ENCODE assay signal across 1 cellular context in genomic region chr1:86396503-86396900, GRCh38.
TF ChIP-seq lines count a peak whose summit lies in the region.

No MANE protein-coding gene starts in this region.

TF ChIP-seq in H1, 55 proteins besides CTCF, POLR2A, EP300 and RAD21:
- TF ChIP-seq BCL11A (IDR thresholded peaks at IDR 0.05; ENCODE audit: low read depth in 2 of 2, low read length in 2 of 2) (no peak), TBP (IDR thresholded peaks at IDR 0.05; ENCODE audit: low read depth, low read length) (no peak), BRCA1 (IDR thresholded peaks at IDR 0.05; ENCODE audit: low read depth, low read length) (no peak), ASH2L (IDR thresholded peaks at IDR 0.05; ENCODE audit: low read length) (no peak), CEBPB (IDR thresholded peaks at IDR 0.05; ENCODE audit: low read depth, low read length) (no peak), CHD1 (IDR thresholded peaks at IDR 0.05; ENCODE audit: low read depth, low read length) (no peak), SP2 (IDR thresholded peaks at IDR 0.05; ENCODE audit: low read length) (no peak), SUZ12 (IDR thresholded peaks at IDR 0.05; ENCODE audit: low read length) (no peak), KDM1A (IDR thresholded peaks at IDR 0.05; ENCODE audit: borderline replicate concordance, low read length) (no peak), GTF2F1 (IDR thresholded peaks at IDR 0.05; ENCODE audit: borderline replicate concordance, low read depth, low read length) (no peak), HDAC6 (IDR thresholded peaks at IDR 0.05; ENCODE audit: low read depth, low read length) (no peak), CHD2 (IDR thresholded peaks at IDR 0.05; ENCODE audit: low read length) (no peak), SIRT6 (IDR thresholded peaks at IDR 0.05; ENCODE audit: low read length) (no peak), SRF (IDR thresholded peaks at IDR 0.05; ENCODE audit: low read depth, low read length) (no peak)
